In the genomic region with DNA sequence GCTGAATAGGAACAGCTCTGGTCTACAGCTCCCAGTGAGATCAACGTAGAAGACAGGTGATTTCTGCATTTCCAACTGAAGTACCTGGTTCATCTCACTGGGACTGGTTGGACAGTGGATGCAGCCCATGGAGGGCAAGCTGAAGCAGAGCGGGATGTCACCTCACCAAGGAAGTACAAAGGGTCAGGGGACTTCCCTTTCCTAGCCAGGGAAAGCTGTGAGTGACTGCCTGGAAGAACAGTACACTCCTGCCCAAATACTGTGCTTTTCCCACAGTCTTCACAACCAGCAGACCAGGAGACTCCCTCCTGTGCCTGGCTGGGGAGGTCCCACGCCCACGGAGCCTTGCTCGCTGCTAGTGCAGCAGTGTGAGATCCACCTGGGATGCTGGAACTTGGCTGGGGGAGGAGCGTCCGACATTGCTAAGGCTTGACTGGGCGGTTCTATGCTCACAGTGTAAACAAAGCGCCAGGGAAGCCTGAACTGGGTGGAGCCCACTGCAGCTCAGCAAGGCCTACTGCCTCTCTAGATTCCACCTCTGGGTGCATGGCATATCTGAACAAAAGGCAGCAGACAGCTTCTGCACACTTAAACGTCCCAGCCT, we compare ENCODE assay signal across 25 cellular contexts. TPM values are rescaled to one million over a fixed set of nuclear protein-coding genes. Genes with fewer than 3 reads are reported as not detected.
DNase-seq lines count a peak whose midpoint lies in the region; ATAC-seq, FAIRE-seq and TF ChIP-seq lines count a peak whose summit lies in the region.
"Had no signal": no experiment of that assay in that cellular context is flagged by ENCODE, and none has a peak within 500 bp of the region (broad histone marks: within the 10 kb centered on the region; RNA-seq: fewer than 3 reads in every experiment).

No MANE protein-coding gene starts in this region.

- WGBS in HepG2 (ENCODE audit: low lambda C conversion rate), result 13% methylated on average over 9 of the region's 10 CpGs
- 66% methylated on average over 7 of the region's 10 CpGs for WGBS in right lobe of liver (ENCODE audit: insufficient coverage, low coverage, low lambda C conversion rate, missing lambda C conversion rate)

- no peaks in the 10 kb centered on the region for H3K79me2 ChIP-seq in HepG2 (ENCODE audit: insufficient read depth, low read length)

- TF ChIP-seq CTCF in HepG2 (CRISPR knock-in tag; IDR thresholded peaks at IDR 0.05) (no peak), right lobe of liver (IDR thresholded peaks at IDR 0.05) (no peak), uterus (IDR thresholded peaks at IDR 0.05) (no peak)

- H2AFZ ChIP-seq in HepG2 (ENCODE audit: low read length), result no peak overlapping the region

- no peak overlapping the region for H3K9ac ChIP-seq in HepG2 (ENCODE audit: insufficient read depth, low read depth, low read length)

- BruUV-seq in HepG2 (replicated peaks; lab: Mats Ljungman, UMichigan), result no TSS peak

- H3K27ac ChIP-seq in HepG2 (ENCODE audit: extremely low read length, insufficient read depth, low read length), result no peak overlapping the region
- H3K27ac ChIP-seq in right lobe of liver, result no peak overlapping the region
- no peak overlapping the region for H3K27ac ChIP-seq in uterus
- H3K27ac ChIP-seq: left ventricle myocardium inferior, neutrophil, vagina had no signal

- CTCF ChIA-PET in HepG2 (lab: Yijun Ruan, JAX; ENCODE audit: low intra/inter-chr PET ratio, low total read pairs), result no interaction called here

- TF ChIP-seq EP300 in HepG2 (IDR thresholded peaks at IDR 0.05; ENCODE audit: low read depth in 2 of 2, low read length in 2 of 2) (no peak), HepG2 (CRISPR knock-in tag; IDR thresholded peaks at IDR 0.05; ENCODE audit: borderline replicate concordance) (no peak)

- intact Hi-C loops in HepG2 (cut with micrococcal nuclease; ENCODE audit: unreplicated experiment) (no loop called here), right lobe of liver (cut with DNase I) (no loop called here), uterus (cut with DNase I; ENCODE audit: low total_unique reads) (no loop called here)

- H3K27me3 ChIP-seq in HepG2 (ENCODE audit: control insufficient read depth in 1 of 2, insufficient read depth in 2 of 2, low read length in 2 of 2) (no peaks in the 10 kb centered on the region; a peak in 1 of 5 replicates), right lobe of liver (no peaks in the 10 kb centered on the region), uterus (peaks cover 0 to 5% of the 10 kb centered on the region in 2 donors)
- H3K27me3 ChIP-seq: vagina had no signal

- POLR2A ChIA-PET in HepG2 (lab: Yijun Ruan, JAX), result no interaction called here

- in situ Hi-C loops in HepG2 (cut with HindIII; ENCODE audit: extremely low pct_ligation_motif_present, low pct_unique_long_range_greater_than_20kb), result no loop called here

- H3K4me2 ChIP-seq in HepG2 (ENCODE audit: low read depth, low read length), result no peak overlapping the region

- H4K20me1 ChIP-seq in HepG2 (ENCODE audit: insufficient read depth, low read length), result no peaks in the 10 kb centered on the region

- H3K9me3 ChIP-seq in HepG2 (ENCODE audit: low read length) (no peaks in the 10 kb centered on the region), right lobe of liver (no peaks in the 10 kb centered on the region), uterus (no peaks in the 10 kb centered on the region)
- H3K9me3 ChIP-seq: neutrophil, vagina had no signal

- peak; percentile 6 for DNase-seq in HepG2 (ENCODE audit: low spot score)
- no peak for DNase-seq in right lobe of liver
- peak; percentile 25 for DNase-seq in NCI-H345 treated with DMSO at 0.1 percent for 48 hours (lab: John Stamatoyannopoulos, UW; ENCODE audit: unreplicated experiment)
- peak; percentile 27 for DNase-seq in iPS-NIHi11 (ENCODE audit: low spot score)
- no peak for DNase-seq in NCI-H128 (lab: John Stamatoyannopoulos, UW; ENCODE audit: unreplicated experiment)
- DNase-seq in uterus, result no peak
- no peak for DNase-seq in stimulated activated CD4-positive, alpha-beta T cell treated with anti-CD3 and anti-CD28 coated beads, Interleukin-15, amount 100 ng/mL, for 24 hours
- DNase-seq in SK-N-DZ (ENCODE audit: low spot score), result no peak
- DNase-seq: activated B cell treated with CpG ODN at 0.5 μM for 24 hours; activated CD8-positive, alpha-beta T cell treated with anti-CD3 and anti-CD28 coated beads, Interleukin-2, amount 10 ng/mL, durations not matched to agents 7 days and 5 days; activated naive CD4-positive, alpha-beta T cell treated with anti-CD3 and anti-CD28 coated beads, Interleukin-2, amount 10 ng/mL, durations not matched to agents 7 days and 5 days; activated T-cell treated with anti-CD3 and anti-CD28 coated beads, Interleukin-2, amount 50 U/mL, for 24 hours; effector memory CD4-positive, alpha-beta T cell; left ventricle myocardium inferior; NCI-H1436 treated with DMSO at 0.1 percent for 48 hours; NCI-H2227 treated with DMSO at 0.1 percent for 48 hours; substantia nigra had no signal

- TF ChIP-seq POLR2A in HepG2 (IDR thresholded peaks at IDR 0.05; ENCODE audit: insufficient read depth in 1 of 2, low read depth in 2 of 2, low read length in 2 of 2) (no peak), right lobe of liver (IDR thresholded peaks at IDR 0.05) (no peak), uterus (IDR thresholded peaks at IDR 0.05) (no peak)

- H3K4me3 ChIP-seq in HepG2 (replicated peaks in 1 of 3; ENCODE audit: insufficient read depth in 1 of 3, low read depth in 2 of 3, low read length in 3 of 3) (no peak overlapping the region), right lobe of liver (no peak overlapping the region), uterus (no peak overlapping the region)
- H3K4me3 ChIP-seq: left ventricle myocardium inferior, vagina had no signal

- no peak for FAIRE-seq in HepG2 (lab: Jason Lieb, UNC)
- FAIRE-seq: astrocyte had no signal

- no peak for TF ChIP-seq RAD21 in HepG2 (CRISPR knock-in tag; IDR thresholded peaks at IDR 0.05)

- H3K36me3 ChIP-seq in HepG2 (replicated peaks in 1 of 2; ENCODE audit: control insufficient read depth in 1 of 2, insufficient read depth in 2 of 2, low read length in 2 of 2) (no peaks in the 10 kb centered on the region), right lobe of liver (no peaks in the 10 kb centered on the region), uterus (no peaks in the 10 kb centered on the region)
- H3K36me3 ChIP-seq: left ventricle myocardium inferior, neutrophil, vagina had no signal

- ATAC-seq in HepG2, result peak; percentile 73
- ATAC-seq in right lobe of liver, result no peak
- ATAC-seq: activated CD8-positive, alpha-beta T cell treated with anti-CD3 and anti-CD28 coated beads, Interleukin-2, amount 10 ng/mL, durations not matched to agents 7 days and 5 days had no signal

- H3K4me1 ChIP-seq in HepG2 (ENCODE audit: insufficient read depth, low read length) (no peaks in the 10 kb centered on the region), right lobe of liver (no peaks in the 10 kb centered on the region), uterus (no peaks in the 10 kb centered on the region)
- H3K4me1 ChIP-seq: left ventricle myocardium inferior, vagina had no signal

TF ChIP-seq in HepG2, 621 proteins besides CTCF, POLR2A, EP300 and RAD21 (continues in another document):
- no peak for TF ChIP-seq CENPX (CRISPR knock-in tag; IDR thresholded peaks at IDR 0.05)
- TF ChIP-seq FOXO1 (CRISPR knock-in tag; IDR thresholded peaks at IDR 0.05), result no peak
- TF ChIP-seq ZNF883 (CRISPR knock-in tag; IDR thresholded peaks at IDR 0.05; ENCODE audit: not compliant biosample characterization), result no peak
- TF ChIP-seq TIGD3 (CRISPR knock-in tag; IDR thresholded peaks at IDR 0.05; ENCODE audit: borderline replicate concordance), result no peak
- peak; percentile 11; the same call in 1 of the 2 replicates for TF ChIP-seq FOXA3 (CRISPR knock-in tag; IDR thresholded peaks at IDR 0.05)
- TF ChIP-seq FOXA1 (IDR thresholded peaks at IDR 0.05), result no peak
- peak; percentile 68 for TF ChIP-seq FOXA1 (CRISPR knock-in tag; IDR thresholded peaks at IDR 0.05)

RNA-seq across cellular contexts. Expression of gene CR1L, which starts 14.7 kb away (rescaled TPM):
- not detected in 2 replicates for total RNA-seq in HepG2 (2016; rRNA removed; fragmentation: Illumina TruSeq; extraction: Trizol)
- total RNA-seq in HepG2 (2016; cell fraction: cytosol; rRNA removed; fragmentation: Illumina TruSeq; extraction: Trizol; ENCODE audit: low read depth), result not detected in 2 replicates
- not detected in 2 replicates for total RNA-seq in HepG2 (2016; cell fraction: insoluble cytoplasmic fraction; rRNA removed; fragmentation: Illumina TruSeq; extraction: Trizol)
- not detected in 2 replicates for total RNA-seq in HepG2 (2016; cell fraction: membrane; rRNA removed; fragmentation: Illumina TruSeq; extraction: Trizol)
- not detected in 2 replicates for total RNA-seq in HepG2 (2016; cell fraction: nucleus; rRNA removed; fragmentation: Illumina TruSeq; extraction: Trizol)
- polyA plus RNA-seq in HepG2 (2011; rRNA removed), result not detected in 2 replicates
- not detected in 2 replicates for polyA plus RNA-seq in HepG2 (2011; cell fraction: cytosol; rRNA removed)
- not detected in 2 replicates for polyA plus RNA-seq in HepG2 (2011; cell fraction: nucleus; rRNA removed)
- polyA plus RNA-seq in HepG2 (2012), result not detected in 2 replicates
- polyA plus RNA-seq in HepG2 (2016; cell fraction: cytosol; fragmentation: Illumina TruSeq; extraction: Trizol; ENCODE audit: low read depth), result not detected in 2 replicates
- polyA plus RNA-seq in HepG2 (2016; cell fraction: insoluble cytoplasmic fraction; fragmentation: Illumina TruSeq; extraction: Trizol; ENCODE audit: low read depth), result not detected in 2 replicates
- polyA plus RNA-seq in HepG2 (2016; cell fraction: membrane; fragmentation: Illumina TruSeq; extraction: Trizol; ENCODE audit: low read depth), result not detected in 2 replicates
- not detected in 2 replicates for polyA plus RNA-seq in HepG2 (2016; cell fraction: nucleus; fragmentation: Illumina TruSeq; extraction: Trizol; ENCODE audit: insufficient read depth, low read depth)
- polyA minus RNA-seq in HepG2 (2011; rRNA and poly(A)+ RNA removed; ENCODE audit: low replicate concordance), result not detected in 2 replicates
- polyA minus RNA-seq in HepG2 (2011; cell fraction: cytosol; rRNA and poly(A)+ RNA removed), result not detected in 2 replicates
- polyA minus RNA-seq in HepG2 (2011; cell fraction: nucleus; rRNA and poly(A)+ RNA removed), result not detected in 2 replicates
- total RNA-seq in right lobe of liver, result 1 to 10 TPM in 1 of 6 experiments, under 1 TPM in 4, not detected in 1; 0.12 to 1.2 (median 0.49) TPM
- total RNA-seq in uterus, result under 1 TPM in 1 of 4 donors, not detected in 3; 0.14 TPM
- polyA plus RNA-seq in SK-N-DZ (2014; cell fraction: cytosol; rRNA removed), result not detected in 2 replicates
- polyA plus RNA-seq in SK-N-DZ (2014; cell fraction: nucleus; rRNA removed), result not detected in 2 replicates
- total RNA-seq: activated CD8-positive, alpha-beta T cell treated with anti-CD3 and anti-CD28 coated beads, Interleukin-2, amount 10 ng/mL, durations not matched to agents 7 days and 5 days; astrocyte; HT1080; left ventricle myocardium inferior; LHCN-M2; T-helper 2 cell treated with Interferon-gamma antibody and Interleukin-4, amounts not matched to agents 100 ng/mL and 5 ng/mL, for 36 hours; vagina had no signal
- polyA plus RNA-seq: AG04450, CD14-positive monocyte had no signal

Comparison
In these comparisons a context has a peak if more than half of its experiments do, and no peak if none do; other contexts are left out.
1. DNase-seq: peak in HepG2 (single experiment), NCI-H345 treated with DMSO at 0.1 percent for 48 hours (single experiment) and iPS-NIHi11 (single experiment); none in right lobe of liver (0 of 3), NCI-H128 (single experiment), uterus (0 of 2), stimulated activated CD4-positive, alpha-beta T cell treated with anti-CD3 and anti-CD28 coated beads, Interleukin-15, amount 100 ng/mL, for 24 hours (single experiment) and SK-N-DZ (single experiment).